In genomic region chr2:199405241-199405640, GRCh38 we compare ENCODE assay signal across 11 cellular contexts. TPM values are rescaled to one million over a fixed set of nuclear protein-coding genes. Genes with fewer than 3 reads are reported as not detected.
A peak's percentile ranks its signal among the peaks of the same experiment; 100 is the strongest.
DNase-seq lines count a peak whose midpoint lies in the region; ATAC-seq and TF ChIP-seq lines count a peak whose summit lies in the region.
"Had no signal": no experiment of that assay in that cellular context is flagged by ENCODE, and none has a peak within 500 bp of the region (broad histone marks: within the 10 kb centered on the region; RNA-seq: fewer than 3 reads in every experiment).

No MANE protein-coding gene starts in this region.

- H2BK12ac ChIP-seq in neuronal stem cell (ENCODE audit: low read length): no peak overlapping the region

- H3K18ac ChIP-seq in neuronal stem cell (ENCODE audit: low read length): no peak overlapping the region

- H3K14ac ChIP-seq in neuronal stem cell (ENCODE audit: low read length): no peak overlapping the region

- no peak overlapping the region for H3K23ac ChIP-seq in neuronal stem cell (ENCODE audit: low read depth, low read length, poor library complexity)

- no peaks in the 10 kb centered on the region for H3K9me3 Mint-ChIP-seq in GM23338

- no peak overlapping the region for H4K91ac ChIP-seq in neuronal stem cell (ENCODE audit: low read depth, low read length, poor library complexity)

- no peak overlapping the region for H3K9ac ChIP-seq in neuronal stem cell (ENCODE audit: low read depth, low read length, poor library complexity)

- TF ChIP-seq CTCF in GM23338 (conservative IDR thresholded peaks at IDR 0.05; ENCODE audit: low read depth in 2 of 2): peak; percentile 63 to 74
- no peak for TF ChIP-seq CTCF in GM10266 (IDR thresholded peaks at IDR 0.05; ENCODE audit: control insufficient read depth, insufficient read depth, low read depth, missing control alignments)

- DNase-seq in A172 (ENCODE audit: low spot score) (peak; percentile 13), GM23338 (ENCODE audit: low spot score) (peak; percentile 90), SK-MEL-5 (ENCODE audit: low read depth, low spot score) (peak; percentile 48), glomerular visceral epithelial cell (ENCODE audit: extremely low spot score) (peak; percentile 17), GM10266 (ENCODE audit: extremely low spot score) (no peak), COR-L47 (lab: John Stamatoyannopoulos, UW) (no peak), retina (no peak), neuronal stem cell (ENCODE audit: low spot score) (no peak)
- DNase-seq: activated CD8-positive, alpha-beta memory T cell treated with anti-CD3 and anti-CD28 coated beads for 24 hours; CD8-positive, alpha-beta memory T cell; midbrain had no signal

- in situ Hi-C loops in SK-MEL-5 (cut with HindIII; ENCODE audit: low pct_unique_long_range_greater_than_20kb, low sequenced_read_pairs): no loop called here

- H3K27me3 ChIP-seq in GM23338 (ENCODE audit: insufficient read depth): no peaks in the 10 kb centered on the region
- no peaks in the 10 kb centered on the region for H3K27me3 ChIP-seq in neuronal stem cell (ENCODE audit: control insufficient read depth in 3 of 3, insufficient read depth in 3 of 3, low read depth in 1 of 3, low read length in 3 of 3)

- no peaks in the 10 kb centered on the region for H4K20me1 ChIP-seq in GM23338 (replicated peaks; ENCODE audit: insufficient read depth)

- no peaks in the 10 kb centered on the region for H3F3A ChIP-seq in GM23338 (replicated peaks; ENCODE audit: low read depth)

- no peaks in the 10 kb centered on the region for H3K79me2 ChIP-seq in GM23338 (replicated peaks; ENCODE audit: insufficient read depth)

- H2AFZ ChIP-seq in GM23338 (no peak overlapping the region), neuronal stem cell (ENCODE audit: low read length) (no peak overlapping the region)

- H3K36me3 ChIP-seq in GM23338 (ENCODE audit: insufficient read depth) (no peaks in the 10 kb centered on the region), neuronal stem cell (replicated peaks in 1 of 2; ENCODE audit: control insufficient read depth in 2 of 2, insufficient read depth in 2 of 2, low read length in 2 of 2) (peaks cover 0 to 4% of the 10 kb centered on the region in 2 donors)

- no peaks in the 10 kb centered on the region for H3K79me1 ChIP-seq in neuronal stem cell (ENCODE audit: low read depth, low read length)

- H4K8ac ChIP-seq in neuronal stem cell (ENCODE audit: low read depth, low read length): no peak overlapping the region

- no peak overlapping the region for H2AK5ac ChIP-seq in neuronal stem cell (ENCODE audit: low read depth, low read length)

- peak; percentile 98 for ATAC-seq in GM23338

- H3K36me3 Mint-ChIP-seq in GM23338 (ENCODE audit: low read depth): no peaks in the 10 kb centered on the region
- H3K36me3 Mint-ChIP-seq: CD8-positive, alpha-beta memory T cell had no signal

- H3K27ac Mint-ChIP-seq in GM23338: no peak overlapping the region
- H3K27ac Mint-ChIP-seq: CD8-positive, alpha-beta memory T cell had no signal

- no peak overlapping the region for H2BK120ac ChIP-seq in neuronal stem cell (ENCODE audit: low read depth, low read length)

- H2BK15ac ChIP-seq in neuronal stem cell (ENCODE audit: low read length): no peak overlapping the region

- no peak overlapping the region for H3K4me2 ChIP-seq in GM23338
- H3K4me2 ChIP-seq in neuronal stem cell (ENCODE audit: insufficient read depth, low read length, poor library complexity, severe bottlenecking): no peak overlapping the region

- H2BK5ac ChIP-seq in neuronal stem cell (ENCODE audit: low read length): no peak overlapping the region

- no peaks in the 10 kb centered on the region for H3K9me2 ChIP-seq in GM23338 (ENCODE audit: insufficient read depth)

- H3K4me3 Mint-ChIP-seq in GM23338: no peak overlapping the region
- H3K4me3 Mint-ChIP-seq: CD8-positive, alpha-beta memory T cell had no signal

- no peak overlapping the region for H3K4ac ChIP-seq in neuronal stem cell (ENCODE audit: low read length)

- H3K4me1 ChIP-seq in GM23338 (ENCODE audit: insufficient read depth) (peaks cover 11% of the 10 kb centered on the region), neuronal stem cell (ENCODE audit: control insufficient read depth in 2 of 2, insufficient read depth in 1 of 2, low read depth in 1 of 2, low read length in 2 of 2) (peaks cover 0 to 5% of the 10 kb centered on the region in 2 donors)

- H3K4me1 Mint-ChIP-seq in GM23338: peaks cover 23% of the 10 kb centered on the region
- H3K4me1 Mint-ChIP-seq: CD8-positive, alpha-beta memory T cell had no signal

- H3K27ac ChIP-seq in GM23338 (ENCODE audit: low read depth) (no peak overlapping the region), neuronal stem cell (replicated peaks; ENCODE audit: low read length) (no peak overlapping the region)

- no peak overlapping the region for H3K4me3 ChIP-seq in GM23338
- no peak overlapping the region for H3K4me3 ChIP-seq in neuronal stem cell (ENCODE audit: low read length in 2 of 2)

- no peaks in the 10 kb centered on the region for H3K27me3 Mint-ChIP-seq in GM23338 (ENCODE audit: insufficient read depth, low read depth, poor library complexity)

- no peaks in the 10 kb centered on the region for H3K9me3 ChIP-seq in neuronal stem cell (replicated peaks in 1 of 2; ENCODE audit: control insufficient read depth in 2 of 2, insufficient read depth in 1 of 2, low read depth in 1 of 2, low read length in 2 of 2)

TF ChIP-seq in GM23338, 12 proteins besides CTCF, POLR2A, EP300 and RAD21 (continues in another document):
- TF ChIP-seq, protein P1, sequence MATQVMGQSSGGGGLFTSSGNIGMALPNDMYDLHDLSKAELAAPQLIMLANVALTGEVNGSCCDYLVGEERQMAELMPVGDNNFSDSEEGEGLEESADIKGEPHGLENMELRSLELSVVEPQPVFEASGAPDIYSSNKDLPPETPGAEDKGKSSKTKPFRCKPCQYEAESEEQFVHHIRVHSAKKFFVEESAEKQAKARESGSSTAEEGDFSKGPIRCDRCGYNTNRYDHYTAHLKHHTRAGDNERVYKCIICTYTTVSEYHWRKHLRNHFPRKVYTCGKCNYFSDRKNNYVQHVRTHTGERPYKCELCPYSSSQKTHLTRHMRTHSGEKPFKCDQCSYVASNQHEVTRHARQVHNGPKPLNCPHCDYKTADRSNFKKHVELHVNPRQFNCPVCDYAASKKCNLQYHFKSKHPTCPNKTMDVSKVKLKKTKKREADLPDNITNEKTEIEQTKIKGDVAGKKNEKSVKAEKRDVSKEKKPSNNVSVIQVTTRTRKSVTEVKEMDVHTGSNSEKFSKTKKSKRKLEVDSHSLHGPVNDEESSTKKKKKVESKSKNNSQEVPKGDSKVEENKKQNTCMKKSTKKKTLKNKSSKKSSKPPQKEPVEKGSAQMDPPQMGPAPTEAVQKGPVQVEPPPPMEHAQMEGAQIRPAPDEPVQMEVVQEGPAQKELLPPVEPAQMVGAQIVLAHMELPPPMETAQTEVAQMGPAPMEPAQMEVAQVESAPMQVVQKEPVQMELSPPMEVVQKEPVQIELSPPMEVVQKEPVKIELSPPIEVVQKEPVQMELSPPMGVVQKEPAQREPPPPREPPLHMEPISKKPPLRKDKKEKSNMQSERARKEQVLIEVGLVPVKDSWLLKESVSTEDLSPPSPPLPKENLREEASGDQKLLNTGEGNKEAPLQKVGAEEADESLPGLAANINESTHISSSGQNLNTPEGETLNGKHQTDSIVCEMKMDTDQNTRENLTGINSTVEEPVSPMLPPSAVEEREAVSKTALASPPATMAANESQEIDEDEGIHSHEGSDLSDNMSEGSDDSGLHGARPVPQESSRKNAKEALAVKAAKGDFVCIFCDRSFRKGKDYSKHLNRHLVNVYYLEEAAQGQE (IDR thresholded peaks at IDR 0.05; ENCODE audit: unreplicated experiment): no peak
- TF ChIP-seq CREB1 (CRISPR knock-in tag; IDR thresholded peaks at IDR 0.05; ENCODE audit: low read depth) (no peak), ZNF331 (CRISPR knock-in tag; IDR thresholded peaks at IDR 0.05; ENCODE audit: low read depth) (no peak), ZNF114 (CRISPR knock-in tag; IDR thresholded peaks at IDR 0.05) (no peak), EZH2phosphoT487 (IDR thresholded peaks at IDR 0.05; ENCODE audit: unreplicated experiment) (no peak), POLR2AphosphoS5 (IDR thresholded peaks at IDR 0.05; ENCODE audit: low read depth) (no peak), JUNB (IDR thresholded peaks at IDR 0.05; ENCODE audit: unreplicated experiment) (no peak), ETS1 (IDR thresholded peaks at IDR 0.05) (no peak), NANOG (IDR thresholded peaks at IDR 0.05; ENCODE audit: borderline replicate concordance) (no peak)

RNA-seq across cellular contexts. Expression of gene SATB2, which starts 52.5 kb away (rescaled TPM):
- 8.8 and 10.2 TPM in 2 replicates for total RNA-seq in A172 (2014; rRNA removed; shearing (Covaris generic))
- total RNA-seq in GM23338 (2014; rRNA removed; shearing (Covaris generic)): 5.7 and 6.0 TPM in 2 replicates
- 1.6 and 2.0 TPM in 2 replicates for polyA plus RNA-seq in GM23338 (2016; fragmentation: Nextera tagmentation; extraction: Ambion mirVana)
- 5.6 and 7.4 TPM in 2 replicates for total RNA-seq in SK-MEL-5 (2014; rRNA removed; shearing (Covaris generic))
- 10.4 and 18.5 TPM in 2 replicates for polyA plus RNA-seq in SK-MEL-5 (2015; cell fraction: cytosol; rRNA removed)
- 14.3 and 17.6 TPM in 2 replicates for polyA plus RNA-seq in SK-MEL-5 (2015; cell fraction: nucleus; rRNA removed)
- polyA plus RNA-seq in neuronal stem cell (2013, experiment 1 of 2): 3.7 TPM
- polyA plus RNA-seq in neuronal stem cell (2013, experiment 2 of 2): 3.7 TPM
- polyA plus RNA-seq: CD8-positive, alpha-beta memory T cell had no signal

Comparison
In these comparisons a context has a peak if more than half of its experiments do, and no peak if none do; other contexts are left out.
1. DNase-seq: peak in A172 (single experiment), GM23338 (single experiment), SK-MEL-5 (single experiment) and glomerular visceral epithelial cell (single experiment); none in GM10266 (single experiment), COR-L47 (single experiment), retina (single experiment) and neuronal stem cell (single experiment).